In the genomic region with DNA sequence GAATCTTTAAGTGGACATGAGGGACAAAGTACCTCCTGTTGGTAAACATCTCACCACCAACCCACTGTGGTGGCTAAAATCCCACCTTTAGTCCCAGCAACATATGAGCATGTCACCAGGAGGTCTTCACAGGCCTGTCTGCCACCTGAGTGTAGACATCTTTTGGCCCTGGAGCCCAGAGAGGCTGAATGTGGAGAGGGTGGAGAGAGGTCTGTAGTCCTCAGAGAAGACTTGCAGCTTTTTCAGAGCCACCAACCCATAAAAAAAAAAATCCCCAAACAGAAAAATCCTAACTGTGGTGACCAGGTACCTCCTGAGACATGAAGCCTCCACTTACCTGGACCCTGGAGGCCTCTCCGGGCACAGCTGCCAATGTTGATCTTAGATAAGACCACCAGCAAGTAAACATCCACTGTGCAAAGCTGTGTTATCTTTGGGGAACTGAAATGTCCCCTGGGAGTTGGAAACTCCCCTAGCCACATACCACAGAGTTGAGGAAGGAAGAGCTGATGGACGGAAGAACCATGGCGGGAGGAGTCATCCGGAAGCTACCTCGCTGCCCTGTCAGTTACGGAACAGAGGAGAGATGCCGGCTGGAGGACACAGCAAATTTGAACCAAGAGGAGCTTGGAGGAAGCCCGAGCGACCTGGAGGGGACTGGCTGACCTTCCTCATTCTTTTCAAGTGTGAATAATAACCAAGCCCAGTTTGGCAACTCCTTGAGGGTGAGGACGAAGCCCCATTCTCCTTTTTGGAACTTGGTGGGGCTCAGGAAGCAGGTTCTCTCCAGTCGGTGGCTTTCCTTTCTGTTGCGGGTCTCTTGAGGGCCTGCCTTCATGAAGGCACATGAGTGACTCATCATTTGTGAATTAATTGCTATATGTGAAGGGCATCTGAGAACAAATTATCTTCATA, we compare ENCODE assay signal across 1 cellular context.
TF ChIP-seq lines count a peak whose summit lies in the region.

A gene with protein sequence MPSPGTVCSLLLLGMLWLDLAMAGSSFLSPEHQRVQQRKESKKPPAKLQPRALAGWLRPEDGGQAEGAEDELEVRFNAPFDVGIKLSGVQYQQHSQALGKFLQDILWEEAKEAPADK (minus strand): TSS at position 443 of the 915 bp plus-strand sequence. CDS start 2,767 bp downstream, outside the sequence.

TF ChIP-seq in HepG2, 621 proteins besides CTCF, POLR2A, EP300 and RAD21 (continued from another document and continues in another):
- TF ChIP-seq, protein P1, sequence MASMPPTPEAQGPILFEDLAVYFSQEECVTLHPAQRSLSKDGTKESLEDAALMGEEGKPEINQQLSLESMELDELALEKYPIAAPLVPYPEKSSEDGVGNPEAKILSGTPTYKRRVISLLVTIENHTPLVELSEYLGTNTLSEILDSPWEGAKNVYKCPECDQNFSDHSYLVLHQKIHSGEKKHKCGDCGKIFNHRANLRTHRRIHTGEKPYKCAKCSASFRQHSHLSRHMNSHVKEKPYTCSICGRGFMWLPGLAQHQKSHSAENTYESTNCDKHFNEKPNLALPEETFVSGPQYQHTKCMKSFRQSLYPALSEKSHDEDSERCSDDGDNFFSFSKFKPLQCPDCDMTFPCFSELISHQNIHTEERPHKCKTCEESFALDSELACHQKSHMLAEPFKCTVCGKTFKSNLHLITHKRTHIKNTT (CRISPR knock-in tag; IDR thresholded peaks at IDR 0.05) = no peak
- TF ChIP-seq, protein P2, sequence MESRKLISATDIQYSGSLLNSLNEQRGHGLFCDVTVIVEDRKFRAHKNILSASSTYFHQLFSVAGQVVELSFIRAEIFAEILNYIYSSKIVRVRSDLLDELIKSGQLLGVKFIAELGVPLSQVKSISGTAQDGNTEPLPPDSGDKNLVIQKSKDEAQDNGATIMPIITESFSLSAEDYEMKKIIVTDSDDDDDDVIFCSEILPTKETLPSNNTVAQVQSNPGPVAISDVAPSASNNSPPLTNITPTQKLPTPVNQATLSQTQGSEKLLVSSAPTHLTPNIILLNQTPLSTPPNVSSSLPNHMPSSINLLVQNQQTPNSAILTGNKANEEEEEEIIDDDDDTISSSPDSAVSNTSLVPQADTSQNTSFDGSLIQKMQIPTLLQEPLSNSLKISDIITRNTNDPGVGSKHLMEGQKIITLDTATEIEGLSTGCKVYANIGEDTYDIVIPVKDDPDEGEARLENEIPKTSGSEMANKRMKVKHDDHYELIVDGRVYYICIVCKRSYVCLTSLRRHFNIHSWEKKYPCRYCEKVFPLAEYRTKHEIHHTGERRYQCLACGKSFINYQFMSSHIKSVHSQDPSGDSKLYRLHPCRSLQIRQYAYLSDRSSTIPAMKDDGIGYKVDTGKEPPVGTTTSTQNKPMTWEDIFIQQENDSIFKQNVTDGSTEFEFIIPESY (CRISPR knock-in tag; IDR thresholded peaks at IDR 0.05) = peak; percentile 70
- TF ChIP-seq, protein P3, sequence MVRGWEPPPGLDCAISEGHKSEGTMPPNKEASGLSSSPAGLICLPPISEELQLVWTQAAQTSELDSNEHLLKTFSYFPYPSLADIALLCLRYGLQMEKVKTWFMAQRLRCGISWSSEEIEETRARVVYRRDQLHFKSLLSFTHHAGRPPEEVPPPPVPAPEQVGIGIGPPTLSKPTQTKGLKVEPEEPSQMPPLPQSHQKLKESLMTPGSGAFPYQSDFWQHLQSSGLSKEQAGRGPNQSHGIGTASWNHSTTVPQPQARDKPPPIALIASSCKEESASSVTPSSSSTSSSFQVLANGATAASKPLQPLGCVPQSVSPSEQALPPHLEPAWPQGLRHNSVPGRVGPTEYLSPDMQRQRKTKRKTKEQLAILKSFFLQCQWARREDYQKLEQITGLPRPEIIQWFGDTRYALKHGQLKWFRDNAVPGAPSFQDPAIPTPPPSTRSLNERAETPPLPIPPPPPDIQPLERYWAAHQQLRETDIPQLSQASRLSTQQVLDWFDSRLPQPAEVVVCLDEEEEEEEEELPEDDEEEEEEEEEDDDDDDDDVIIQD (CRISPR knock-in tag; IDR thresholded peaks at IDR 0.05; ENCODE audit: low read depth) = no peak
- TF ChIP-seq ZNF777 (CRISPR knock-in tag; IDR thresholded peaks at IDR 0.05) (0 out of 2 replicates have a peak, but pooled peaks have one; percentile 16), SMAD1 (CRISPR knock-in tag; IDR thresholded peaks at IDR 0.05; ENCODE audit: borderline replicate concordance, low read depth) (no peak), ZNF20 (CRISPR knock-in tag; IDR thresholded peaks at IDR 0.05) (no peak), GABPA (IDR thresholded peaks at IDR 0.05; ENCODE audit: low read depth, low read length) (no peak), GABPA (CRISPR knock-in tag; IDR thresholded peaks at IDR 0.05; ENCODE audit: low read depth) (peak; percentile 70), FOXK1 (CRISPR knock-in tag; IDR thresholded peaks at IDR 0.05; ENCODE audit: borderline replicate concordance, low read depth) (peak; percentile 65; the same call in 1 of the 2 replicates), CAMTA2 (CRISPR knock-in tag; IDR thresholded peaks at IDR 0.05; ENCODE audit: borderline replicate concordance) (no peak), NPAS2 (CRISPR knock-in tag; IDR thresholded peaks at IDR 0.05; ENCODE audit: borderline replicate concordance) (no peak), ZNF432 (CRISPR knock-in tag; IDR thresholded peaks at IDR 0.05; ENCODE audit: borderline replicate concordance) (no peak), PHF20 (CRISPR knock-in tag; IDR thresholded peaks at IDR 0.05) (peak; percentile 56), ZFP62 (CRISPR knock-in tag; IDR thresholded peaks at IDR 0.05) (0 out of 2 replicates have a peak, but pooled peaks have one; percentile 38), ZNF264 (CRISPR knock-in tag; IDR thresholded peaks at IDR 0.05) (peak; percentile 59; the same call in 1 of the 2 replicates), ZNF30 (CRISPR knock-in tag; IDR thresholded peaks at IDR 0.05) (no peak), ADNP (CRISPR knock-in tag; IDR thresholded peaks at IDR 0.05) (no peak), ZNF776 (CRISPR knock-in tag; IDR thresholded peaks at IDR 0.05) (no peak), NONO (IDR thresholded peaks at IDR 0.05) (no peak), NONO (CRISPR knock-in tag; conservative IDR thresholded peaks at IDR 0.05) (0 out of 2 replicates have a peak, but pooled peaks have one; percentile 23), NFIC (IDR thresholded peaks at IDR 0.05; ENCODE audit: low read length) (0 out of 2 replicates have a peak, but pooled peaks have one; percentile 23), NCOA2 (CRISPR knock-in tag; IDR thresholded peaks at IDR 0.05) (peak; percentile 67)
- TF ChIP-seq, protein P4, sequence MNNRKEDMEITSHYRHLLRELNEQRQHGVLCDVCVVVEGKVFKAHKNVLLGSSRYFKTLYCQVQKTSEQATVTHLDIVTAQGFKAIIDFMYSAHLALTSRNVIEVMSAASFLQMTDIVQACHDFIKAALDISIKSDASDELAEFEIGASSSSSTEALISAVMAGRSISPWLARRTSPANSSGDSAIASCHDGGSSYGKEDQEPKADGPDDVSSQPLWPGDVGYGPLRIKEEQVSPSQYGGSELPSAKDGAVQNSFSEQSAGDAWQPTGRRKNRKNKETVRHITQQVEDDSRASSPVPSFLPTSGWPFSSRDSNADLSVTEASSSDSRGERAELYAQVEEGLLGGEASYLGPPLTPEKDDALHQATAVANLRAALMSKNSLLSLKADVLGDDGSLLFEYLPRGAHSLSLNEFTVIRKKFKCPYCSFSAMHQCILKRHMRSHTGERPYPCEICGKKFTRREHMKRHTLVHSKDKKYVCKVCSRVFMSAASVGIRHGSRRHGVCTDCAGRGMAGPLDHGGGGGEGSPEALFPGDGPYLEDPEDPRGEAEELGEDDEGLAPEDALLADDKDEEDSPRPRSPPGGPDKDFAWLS (CRISPR knock-in tag; IDR thresholded peaks at IDR 0.05; ENCODE audit: borderline replicate concordance) = no peak
- TF ChIP-seq, protein P5, sequence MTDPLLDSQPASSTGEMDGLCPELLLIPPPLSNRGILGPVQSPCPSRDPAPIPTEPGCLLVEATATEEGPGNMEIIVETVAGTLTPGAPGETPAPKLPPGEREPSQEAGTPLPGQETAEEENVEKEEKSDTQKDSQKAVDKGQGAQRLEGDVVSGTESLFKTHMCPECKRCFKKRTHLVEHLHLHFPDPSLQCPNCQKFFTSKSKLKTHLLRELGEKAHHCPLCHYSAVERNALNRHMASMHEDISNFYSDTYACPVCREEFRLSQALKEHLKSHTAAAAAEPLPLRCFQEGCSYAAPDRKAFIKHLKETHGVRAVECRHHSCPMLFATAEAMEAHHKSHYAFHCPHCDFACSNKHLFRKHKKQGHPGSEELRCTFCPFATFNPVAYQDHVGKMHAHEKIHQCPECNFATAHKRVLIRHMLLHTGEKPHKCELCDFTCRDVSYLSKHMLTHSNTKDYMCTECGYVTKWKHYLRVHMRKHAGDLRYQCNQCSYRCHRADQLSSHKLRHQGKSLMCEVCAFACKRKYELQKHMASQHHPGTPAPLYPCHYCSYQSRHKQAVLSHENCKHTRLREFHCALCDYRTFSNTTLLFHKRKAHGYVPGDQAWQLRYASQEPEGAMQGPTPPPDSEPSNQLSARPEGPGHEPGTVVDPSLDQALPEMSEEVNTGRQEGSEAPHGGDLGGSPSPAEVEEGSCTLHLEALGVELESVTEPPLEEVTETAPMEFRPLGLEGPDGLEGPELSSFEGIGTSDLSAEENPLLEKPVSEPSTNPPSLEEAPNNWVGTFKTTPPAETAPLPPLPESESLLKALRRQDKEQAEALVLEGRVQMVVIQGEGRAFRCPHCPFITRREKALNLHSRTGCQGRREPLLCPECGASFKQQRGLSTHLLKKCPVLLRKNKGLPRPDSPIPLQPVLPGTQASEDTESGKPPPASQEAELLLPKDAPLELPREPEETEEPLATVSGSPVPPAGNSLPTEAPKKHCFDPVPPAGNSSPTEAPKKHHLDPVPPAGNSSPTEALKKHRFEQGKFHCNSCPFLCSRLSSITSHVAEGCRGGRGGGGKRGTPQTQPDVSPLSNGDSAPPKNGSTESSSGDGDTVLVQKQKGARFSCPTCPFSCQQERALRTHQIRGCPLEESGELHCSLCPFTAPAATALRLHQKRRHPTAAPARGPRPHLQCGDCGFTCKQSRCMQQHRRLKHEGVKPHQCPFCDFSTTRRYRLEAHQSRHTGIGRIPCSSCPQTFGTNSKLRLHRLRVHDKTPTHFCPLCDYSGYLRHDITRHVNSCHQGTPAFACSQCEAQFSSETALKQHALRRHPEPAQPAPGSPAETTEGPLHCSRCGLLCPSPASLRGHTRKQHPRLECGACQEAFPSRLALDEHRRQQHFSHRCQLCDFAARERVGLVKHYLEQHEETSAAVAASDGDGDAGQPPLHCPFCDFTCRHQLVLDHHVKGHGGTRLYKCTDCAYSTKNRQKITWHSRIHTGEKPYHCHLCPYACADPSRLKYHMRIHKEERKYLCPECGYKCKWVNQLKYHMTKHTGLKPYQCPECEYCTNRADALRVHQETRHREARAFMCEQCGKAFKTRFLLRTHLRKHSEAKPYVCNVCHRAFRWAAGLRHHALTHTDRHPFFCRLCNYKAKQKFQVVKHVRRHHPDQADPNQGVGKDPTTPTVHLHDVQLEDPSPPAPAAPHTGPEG (CRISPR knock-in tag; IDR thresholded peaks at IDR 0.05) = no peak
- TF ChIP-seq, protein P6, sequence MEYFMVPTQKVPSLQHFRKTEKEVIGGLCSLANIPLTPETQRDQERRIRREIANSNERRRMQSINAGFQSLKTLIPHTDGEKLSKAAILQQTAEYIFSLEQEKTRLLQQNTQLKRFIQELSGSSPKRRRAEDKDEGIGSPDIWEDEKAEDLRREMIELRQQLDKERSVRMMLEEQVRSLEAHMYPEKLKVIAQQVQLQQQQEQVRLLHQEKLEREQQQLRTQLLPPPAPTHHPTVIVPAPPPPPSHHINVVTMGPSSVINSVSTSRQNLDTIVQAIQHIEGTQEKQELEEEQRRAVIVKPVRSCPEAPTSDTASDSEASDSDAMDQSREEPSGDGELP (IDR thresholded peaks at IDR 0.05; ENCODE audit: borderline replicate concordance, low read depth) = peak; percentile 83; the same call in 1 of the 2 replicates
- TF ChIP-seq, protein P7, sequence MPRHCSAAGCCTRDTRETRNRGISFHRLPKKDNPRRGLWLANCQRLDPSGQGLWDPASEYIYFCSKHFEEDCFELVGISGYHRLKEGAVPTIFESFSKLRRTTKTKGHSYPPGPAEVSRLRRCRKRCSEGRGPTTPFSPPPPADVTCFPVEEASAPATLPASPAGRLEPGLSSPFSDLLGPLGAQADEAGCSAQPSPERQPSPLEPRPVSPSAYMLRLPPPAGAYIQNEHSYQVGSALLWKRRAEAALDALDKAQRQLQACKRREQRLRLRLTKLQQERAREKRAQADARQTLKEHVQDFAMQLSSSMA (CRISPR knock-in tag; IDR thresholded peaks at IDR 0.05) = no peak
- TF ChIP-seq, protein P8, sequence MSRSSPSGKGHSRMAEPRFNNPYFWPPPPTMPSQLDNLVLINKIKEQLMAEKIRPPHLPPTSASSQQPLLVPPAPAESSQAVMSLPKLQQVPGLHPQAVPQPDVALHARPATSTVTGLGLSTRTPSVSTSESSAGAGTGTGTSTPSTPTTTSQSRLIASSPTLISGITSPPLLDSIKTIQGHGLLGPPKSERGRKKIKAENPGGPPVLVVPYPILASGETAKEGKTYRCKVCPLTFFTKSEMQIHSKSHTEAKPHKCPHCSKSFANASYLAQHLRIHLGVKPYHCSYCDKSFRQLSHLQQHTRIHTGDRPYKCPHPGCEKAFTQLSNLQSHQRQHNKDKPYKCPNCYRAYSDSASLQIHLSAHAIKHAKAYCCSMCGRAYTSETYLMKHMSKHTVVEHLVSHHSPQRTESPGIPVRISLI (CRISPR knock-in tag; IDR thresholded peaks at IDR 0.05; ENCODE audit: borderline replicate concordance) = no peak
- TF ChIP-seq, protein P9, sequence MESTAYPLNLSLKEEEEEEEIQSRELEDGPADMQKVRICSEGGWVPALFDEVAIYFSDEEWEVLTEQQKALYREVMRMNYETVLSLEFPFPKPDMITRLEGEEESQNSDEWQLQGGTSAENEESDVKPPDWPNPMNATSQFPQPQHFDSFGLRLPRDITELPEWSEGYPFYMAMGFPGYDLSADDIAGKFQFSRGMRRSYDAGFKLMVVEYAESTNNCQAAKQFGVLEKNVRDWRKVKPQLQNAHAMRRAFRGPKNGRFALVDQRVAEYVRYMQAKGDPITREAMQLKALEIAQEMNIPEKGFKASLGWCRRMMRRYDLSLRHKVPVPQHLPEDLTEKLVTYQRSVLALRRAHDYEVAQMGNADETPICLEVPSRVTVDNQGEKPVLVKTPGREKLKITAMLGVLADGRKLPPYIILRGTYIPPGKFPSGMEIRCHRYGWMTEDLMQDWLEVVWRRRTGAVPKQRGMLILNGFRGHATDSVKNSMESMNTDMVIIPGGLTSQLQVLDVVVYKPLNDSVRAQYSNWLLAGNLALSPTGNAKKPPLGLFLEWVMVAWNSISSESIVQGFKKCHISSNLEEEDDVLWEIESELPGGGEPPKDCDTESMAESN (CRISPR knock-in tag; conservative IDR thresholded peaks at IDR 0.05) = no peak
- TF ChIP-seq, protein P10, sequence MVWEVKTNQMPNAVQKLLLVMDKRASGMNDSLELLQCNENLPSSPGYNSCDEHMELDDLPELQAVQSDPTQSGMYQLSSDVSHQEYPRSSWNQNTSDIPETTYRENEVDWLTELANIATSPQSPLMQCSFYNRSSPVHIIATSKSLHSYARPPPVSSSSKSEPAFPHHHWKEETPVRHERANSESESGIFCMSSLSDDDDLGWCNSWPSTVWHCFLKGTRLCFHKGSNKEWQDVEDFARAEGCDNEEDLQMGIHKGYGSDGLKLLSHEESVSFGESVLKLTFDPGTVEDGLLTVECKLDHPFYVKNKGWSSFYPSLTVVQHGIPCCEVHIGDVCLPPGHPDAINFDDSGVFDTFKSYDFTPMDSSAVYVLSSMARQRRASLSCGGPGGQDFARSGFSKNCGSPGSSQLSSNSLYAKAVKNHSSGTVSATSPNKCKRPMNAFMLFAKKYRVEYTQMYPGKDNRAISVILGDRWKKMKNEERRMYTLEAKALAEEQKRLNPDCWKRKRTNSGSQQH (CRISPR knock-in tag; IDR thresholded peaks at IDR 0.05; ENCODE audit: low read depth) = peak; percentile 59; the same call in 1 of the 2 replicates
